ENCODE assay signal across 9 cellular contexts in the genomic region with DNA sequence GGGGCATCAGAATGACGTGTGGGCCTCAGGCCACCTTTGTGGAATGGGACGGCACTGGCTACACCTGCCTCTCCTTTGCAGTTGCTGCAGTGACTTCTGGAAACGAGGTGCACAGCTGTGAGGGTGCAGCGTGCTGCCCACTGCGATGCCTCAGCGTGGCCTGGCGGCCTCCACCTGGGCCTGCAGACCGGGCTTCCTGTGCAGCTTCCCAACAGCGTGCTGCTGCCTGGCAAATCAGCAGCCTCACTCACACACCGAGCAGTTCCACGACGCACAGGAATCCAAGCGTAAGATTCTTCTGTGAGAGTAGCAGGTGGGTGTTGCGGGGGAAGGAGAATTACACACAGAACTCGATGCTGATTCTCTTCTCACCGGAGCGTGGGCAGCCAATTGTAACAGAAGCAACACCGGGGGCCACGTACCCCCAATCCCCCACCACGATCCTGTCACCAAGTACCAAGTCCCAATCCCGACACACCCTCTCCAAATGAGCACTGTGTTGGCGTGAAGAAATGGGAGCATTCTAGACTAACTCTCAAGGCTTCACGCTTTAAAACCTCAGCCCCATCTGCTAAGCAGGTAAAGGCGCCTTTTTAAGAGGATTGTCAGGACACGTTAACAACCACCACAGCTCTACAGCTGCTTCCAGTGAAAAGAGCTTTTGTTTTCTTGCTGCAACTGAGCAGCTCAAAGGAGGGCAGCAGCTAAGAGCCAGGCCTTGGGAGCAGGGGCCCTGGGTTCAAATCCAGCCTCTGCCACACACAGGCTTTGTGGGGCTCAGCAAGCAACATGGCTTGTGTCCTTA. TPM values are rescaled to one million over a fixed set of nuclear protein-coding genes. Genes with fewer than 3 reads are reported as not detected.
DNase-seq lines count a peak whose midpoint lies in the region; ATAC-seq, FAIRE-seq and TF ChIP-seq lines count a peak whose summit lies in the region.
"Had no signal": no experiment of that assay in that cellular context is flagged by ENCODE, and none has a peak within 500 bp of the region (broad histone marks: within the 10 kb centered on the region; RNA-seq: fewer than 3 reads in every experiment).

No MANE protein-coding gene starts in this region.

- H3K27ac ChIP-seq in H9 (ENCODE audit: insufficient read length, low read depth, low read length) (no peak overlapping the region), H1 (ENCODE audit: low read depth, low read length) (no peak overlapping the region), breast epithelium (no peak overlapping the region)

- CTCF ChIA-PET in H1 (lab: Charles Lee; ENCODE audit: partially characterized antibody): interaction anchor here (0.6 to 3.7 kb wide), 4 partner anchors 11 to 333 kb away, joined by 3 to 15 read pairs (median 4); no protein-coding TSS in a partner anchor

- H4K20me1 ChIP-seq in H9 (ENCODE audit: control insufficient read depth, insufficient read depth, insufficient read length) (no peaks in the 10 kb centered on the region), H1 (replicated peaks in 1 of 2; ENCODE audit: control insufficient read depth in 1 of 2, insufficient read depth in 2 of 2, low read length in 2 of 2) (peaks cover 38 to 41% of the 10 kb centered on the region in 2 experiments)

- H3T11ph ChIP-seq in H9 (ENCODE audit: low read length): no peak overlapping the region

- H3K4me1 ChIP-seq in H9 (ENCODE audit: insufficient read depth, low read length) (no peaks in the 10 kb centered on the region; the same call in 1 of the 2 replicates), H1 (replicated peaks in 1 of 4; ENCODE audit: control insufficient read depth in 3 of 4, insufficient read depth in 4 of 4, low read length in 3 of 4) (peaks cover 0 to 18% (median 10%) of the 10 kb centered on the region in 4 experiments; a peak in 6 of 7 replicates), breast epithelium (peaks cover 0 to 5% of the 10 kb centered on the region in 2 donors)

- no peak for TF ChIP-seq RAD21 in H1 (IDR thresholded peaks at IDR 0.05 in 1 of 2, conservative IDR thresholded peaks at IDR 0.05 in 1 of 2; ENCODE audit: low read depth in 2 of 2, low read length in 2 of 2)

- TF ChIP-seq CTCF in H9 (conservative IDR thresholded peaks at IDR 0.05) (no peak), H1 (IDR thresholded peaks at IDR 0.05; ENCODE audit: control extremely low read depth in 1 of 3, insufficient read depth in 1 of 3, low read depth in 1 of 3, low read length in 3 of 3) (no peak), breast epithelium (IDR thresholded peaks at IDR 0.05) (no peak)

- POLR2A ChIA-PET in H1 (lab: Charles Lee; ENCODE audit: partially characterized antibody): interaction anchor here (0.7 to 14.7 kb wide), 3 partner anchors 8 to 18 kb away, joined by 3 to 197 read pairs (median 9); a partner anchor contains a TSS

- ATAC-seq in GM18909 (IDR thresholded peaks at IDR 0.05; ENCODE audit: poor library complexity, unreplicated experiment): no peak

- H3K9ac ChIP-seq in H9 (ENCODE audit: extremely low read depth, insufficient read length, low read length) (no peak overlapping the region), H1 (replicated peaks in 1 of 4; ENCODE audit: extremely low read depth in 1 of 4, low read depth in 3 of 4, low read length in 3 of 4) (no peak overlapping the region)

- peaks cover 46 to 85% (median 84%) of the 10 kb centered on the region in 3 experiments for H3K36me3 Mint-ChIP-seq in H9 (ENCODE audit: insufficient read depth in 1 of 3, low read depth in 3 of 3)

- H3K36me3 ChIP-seq in H1 (ENCODE audit: control insufficient read depth in 2 of 4, insufficient read depth in 4 of 4, low read length in 3 of 4): peaks cover 30 to 82% (median 50%) of the 10 kb centered on the region in 4 experiments
- H3K36me3 ChIP-seq in breast epithelium: no peaks in the 10 kb centered on the region

- peaks cover 40% of the 10 kb centered on the region in 2 experiments for H3K4me1 Mint-ChIP-seq in H9

- H4K8ac ChIP-seq in H9 (replicated peaks; ENCODE audit: insufficient read length, low read depth, low read length) (no peak overlapping the region), H1 (ENCODE audit: extremely low read depth, insufficient read depth, low read length) (no peak overlapping the region)

- no peak for DNase-seq in H9
- DNase-seq in activated CD4-positive, alpha-beta T cell treated with anti-CD3 and anti-CD28 coated beads, Interleukin-2, amount 50 U/mL, for 4 hours: peak; percentile 46 to 60
- DNase-seq in H1 (ENCODE audit: low read depth in 1 of 2, low spot score in 2 of 2): no peak
- DNase-seq in stimulated activated CD4-positive, alpha-beta T cell treated with anti-CD3 and anti-CD28 coated beads, Interleukin-4, amount 100 ng/mL, for 4 hours: peak; percentile 39 to 74
- DNase-seq in retina: no peak
- DNase-seq in breast epithelium (ENCODE audit: low spot score in 2 of 2): no peak
- no peak for DNase-seq in SHP77 (lab: John Stamatoyannopoulos, UW)
- DNase-seq: NCI-H446 treated with DMSO at 0.1 percent for 48 hours had no signal

- H2AFZ ChIP-seq in H9 (ENCODE audit: low read length): no peak overlapping the region
- H2AFZ ChIP-seq in H1 (ENCODE audit: low read length): no peak overlapping the region

- peaks cover 20% of the 10 kb centered on the region; the same call in 1 of the 2 replicates for H3K79me2 ChIP-seq in H9 (ENCODE audit: insufficient read depth, low read length)
- peaks cover 3 to 99% of the 10 kb centered on the region in 2 experiments; a peak in 2 of 4 replicates for H3K79me2 ChIP-seq in H1 (ENCODE audit: control insufficient read depth in 1 of 2, insufficient read depth in 2 of 2, low read length in 2 of 2)

- TF ChIP-seq EP300 in H1 (IDR thresholded peaks at IDR 0.05; ENCODE audit: borderline replicate concordance in 1 of 2, low read depth in 2 of 2, low read length in 2 of 2): no peak

- H2BK12ac ChIP-seq in H9 (ENCODE audit: insufficient read length, low read depth, low read length) (no peak overlapping the region), H1 (ENCODE audit: low read depth, low read length) (no peak overlapping the region)

- no peak overlapping the region for H4K5ac ChIP-seq in H9 (ENCODE audit: insufficient read length, low read depth, low read length)
- H4K5ac ChIP-seq in H1 (ENCODE audit: insufficient read length, low read depth, low read length): no peak overlapping the region

- H3K27ac Mint-ChIP-seq in H9: peak overlapping the region in 2 of 3 experiments; percentile 35 to 75; a peak in 1 of 7 replicates

- intact Hi-C loops in breast epithelium (cut with DNase I; ENCODE audit: low total_unique reads): no loop called here

- no CpG with 5 or more reads among the region's 25 CpGs for WGBS in H9 (ENCODE audit: extremely low coverage, insufficient read length, low lambda C conversion rate)
- 93% methylated on average over 25 of the region's 25 CpGs; no CpG with 5 or more reads in 1 of the 2 experiments for WGBS in H1 (ENCODE audit: extremely low coverage in 1 of 2, insufficient coverage in 1 of 2, insufficient read length in 1 of 2, insufficient replicate concordance in 2 of 2, low coverage in 1 of 2, low lambda C conversion rate in 2 of 2, missing lambda C conversion rate in 1 of 2), 2 experiments

- H2BK5ac ChIP-seq in H9 (ENCODE audit: insufficient read length, low read length) (no peak overlapping the region), H1 (ENCODE audit: low read depth, low read length) (no peak overlapping the region)

- H3K14ac ChIP-seq in H9 (ENCODE audit: insufficient read depth, low read length): no peak overlapping the region
- H3K14ac ChIP-seq in H1 (ENCODE audit: insufficient read length): no peak overlapping the region

- H3K9me3 ChIP-seq in H9 (ENCODE audit: control insufficient read depth, low read depth, low read length): no peaks in the 10 kb centered on the region
- H3K9me3 ChIP-seq in H1 (ENCODE audit: insufficient read depth in 2 of 2, low read depth in 1 of 2, low read length in 1 of 2): no peaks in the 10 kb centered on the region
- no peaks in the 10 kb centered on the region for H3K9me3 ChIP-seq in breast epithelium

- no peak overlapping the region for H2BK15ac ChIP-seq in H9 (ENCODE audit: low read depth, low read length)
- no peak overlapping the region for H2BK15ac ChIP-seq in H1 (ENCODE audit: low read length)

- TF ChIP-seq POLR2A in H1 (IDR thresholded peaks at IDR 0.05; ENCODE audit: control extremely low read depth in 1 of 2, low read depth in 2 of 2, low read length in 2 of 2) (peak in 1 of 2 experiments; percentile 37; a peak in 1 of 3 replicates), breast epithelium (IDR thresholded peaks at IDR 0.05) (no peak)

- H3K18ac ChIP-seq in H9 (ENCODE audit: insufficient read length, low read depth, low read length): no peak overlapping the region
- H3K18ac ChIP-seq in H1 (ENCODE audit: extremely low read depth, low read length): no peak overlapping the region

- FAIRE-seq in H1 (lab: Jason Lieb, UNC): no peak

- H3K4me3 ChIP-seq in H1 (ENCODE audit: extremely low read depth in 1 of 4, insufficient read depth in 2 of 4, low read depth in 3 of 4, low read length in 4 of 4): no peak overlapping the region
- no peak overlapping the region for H3K4me3 ChIP-seq in breast epithelium

- H3K23me2 ChIP-seq in H9 (ENCODE audit: insufficient read length, low read depth, low read length, poor library complexity, severe bottlenecking): no peaks in the 10 kb centered on the region
- no peaks in the 10 kb centered on the region; the same call in 1 of the 2 replicates for H3K23me2 ChIP-seq in H1 (ENCODE audit: low read depth, low read length)

- H3K27me3 Mint-ChIP-seq in H9 (ENCODE audit: low read depth): no peaks in the 10 kb centered on the region

- no peak overlapping the region for H3K4me2 ChIP-seq in H9 (ENCODE audit: insufficient read depth, insufficient read length, low read length)
- H3K4me2 ChIP-seq in H1 (ENCODE audit: insufficient read depth in 1 of 2, low read depth in 2 of 2, low read length in 2 of 2): no peak overlapping the region

- H2AK5ac ChIP-seq in H9 (ENCODE audit: insufficient read length, low read length): no peak overlapping the region
- H2AK5ac ChIP-seq in H1 (ENCODE audit: low read depth, low read length): no peak overlapping the region

- H3K23ac ChIP-seq in H9 (ENCODE audit: insufficient read length, low read depth, low read length) (no peak overlapping the region), H1 (ENCODE audit: insufficient read length) (no peak overlapping the region)

- H3K79me1 ChIP-seq in H9 (ENCODE audit: insufficient read depth, low read depth, low read length, poor library complexity, severe bottlenecking) (peaks cover 7% of the 10 kb centered on the region), H1 (ENCODE audit: low read depth, low read length) (peaks cover 40% of the 10 kb centered on the region)

- H3K56ac ChIP-seq in H9 (ENCODE audit: insufficient read length, low read depth, low read length) (no peak overlapping the region), H1 (replicated peaks; ENCODE audit: insufficient read length, low read depth, low read length) (no peak overlapping the region)

- no peak overlapping the region for H3K4ac ChIP-seq in H9 (ENCODE audit: low read depth, low read length)
- no peak overlapping the region for H3K4ac ChIP-seq in H1 (replicated peaks; ENCODE audit: insufficient read length, low read depth, low read length)

- H3K9me3 Mint-ChIP-seq in H9: no peaks in the 10 kb centered on the region; a peak in 1 of 5 replicates

- H3K27me3 ChIP-seq in H9 (ENCODE audit: insufficient read depth, low read length): no peaks in the 10 kb centered on the region
- H3K27me3 ChIP-seq in H1 (replicated peaks in 1 of 4; ENCODE audit: control insufficient read depth in 3 of 4, extremely low read depth in 1 of 4, insufficient read depth in 3 of 4, low read length in 3 of 4): no peaks in the 10 kb centered on the region
- H3K27me3 ChIP-seq in breast epithelium: no peaks in the 10 kb centered on the region

- H2BK20ac ChIP-seq in H9 (ENCODE audit: low read depth, low read length, poor library complexity, severe bottlenecking): no peak overlapping the region
- no peak overlapping the region for H2BK20ac ChIP-seq in H1 (ENCODE audit: low read length)

- H3K4me3 Mint-ChIP-seq in H9: no peak overlapping the region

- H4K91ac ChIP-seq in H9 (ENCODE audit: insufficient read length, low read depth, low read length) (no peak overlapping the region), H1 (replicated peaks; ENCODE audit: insufficient read length, low read length) (no peak overlapping the region)

- H2BK120ac ChIP-seq in H9 (ENCODE audit: low read depth, low read length, poor library complexity, severe bottlenecking): no peak overlapping the region
- H2BK120ac ChIP-seq in H1 (replicated peaks; ENCODE audit: low read depth, low read length): no peak overlapping the region

RNA-seq across cellular contexts. Expression of a gene that starts 16.9 kb away (rescaled TPM):
- total RNA-seq in H9 (2021): 366 and 367 TPM in 2 replicates
- 315 and 339 TPM in 2 replicates for total RNA-seq in H1 (2021; fragmentation: NEBNext Ultra II Directional; extraction: Animal tissue kit (Norgen Biotek cat#: 25700))
- 377 and 432 TPM in 2 replicates for polyA plus RNA-seq in H1 (2011; rRNA removed)
- polyA plus RNA-seq in H1 (2011; cell fraction: cytosol; rRNA removed): 375 TPM
- 381 TPM for polyA plus RNA-seq in H1 (2011; cell fraction: nucleus; rRNA removed)
- polyA plus RNA-seq in H1 (2012, experiment 1 of 2): 213 to 348 TPM (median 304 TPM) in 4 replicates
- 195 TPM for polyA plus RNA-seq in H1 (2012, experiment 2 of 2)
- polyA plus RNA-seq in H1 (2013, experiment 1 of 2): 135 TPM
- polyA plus RNA-seq in H1 (2013, experiment 2 of 2): 138 TPM
- polyA minus RNA-seq in H1 (2011; rRNA and poly(A)+ RNA removed): 264 and 269 TPM in 2 replicates
- polyA minus RNA-seq in H1 (2011; cell fraction: cytosol; rRNA and poly(A)+ RNA removed): 174 TPM
- 135 TPM for polyA minus RNA-seq in H1 (2011; cell fraction: nucleus; rRNA and poly(A)+ RNA removed)
- 100 to 1,000 TPM in 2 of 3 donors, 10 to 100 TPM in 1; 93.9 to 142 (median 127) TPM for total RNA-seq in breast epithelium

Comparison
In these comparisons a context has a peak if more than half of its experiments do, and no peak if none do; other contexts are left out.
1. DNase-seq: peak in activated CD4-positive, alpha-beta T cell treated with anti-CD3 and anti-CD28 coated beads, Interleukin-2, amount 50 U/mL, for 4 hours (2 of 2) and stimulated activated CD4-positive, alpha-beta T cell treated with anti-CD3 and anti-CD28 coated beads, Interleukin-4, amount 100 ng/mL, for 4 hours (2 of 2); none in H9 (single experiment), H1 (0 of 2), retina (single experiment), breast epithelium (0 of 2) and SHP77 (0 of 2).